16 cellular contexts compared by ENCODE assay signal in genomic region chr14:93015039-93015438, GRCh38.
DNase-seq lines count a peak whose midpoint lies in the region; ATAC-seq and TF ChIP-seq lines count a peak whose summit lies in the region.
"Had no signal": no experiment of that assay in that cellular context is flagged by ENCODE, and none has a peak within 500 bp of the region (broad histone marks: within the 10 kb centered on the region; RNA-seq: fewer than 3 reads in every experiment).

No MANE protein-coding gene starts in this region.

- no peak overlapping the region for H3K4me3 Mint-ChIP-seq in H9
- H3K4me3 Mint-ChIP-seq in stimulated activated memory B cell treated with anti-CD40 and anti-IgM and Interleukin-4, amounts not matched to agents 10 μg/mL and 1 μg/mL and 100 μg/mL, for 72 hours = no peak overlapping the region

- H3K27me3 Mint-ChIP-seq in H9 (ENCODE audit: low read depth) = no peaks in the 10 kb centered on the region
- H3K27me3 Mint-ChIP-seq in stimulated activated memory B cell treated with anti-CD40 and anti-IgM and Interleukin-4, amounts not matched to agents 10 μg/mL and 1 μg/mL and 100 μg/mL, for 72 hours = no peaks in the 10 kb centered on the region

- no peak overlapping the region for H2BK20ac ChIP-seq in H9 (ENCODE audit: low read depth, low read length, poor library complexity, severe bottlenecking)

- H2BK12ac ChIP-seq in H9 (ENCODE audit: insufficient read length, low read depth, low read length) = no peak overlapping the region

- H3K27ac ChIP-seq in H9 (ENCODE audit: insufficient read length, low read depth, low read length) (no peak overlapping the region), SJCRH30 (peak overlapping the region; percentile 78), gastroesophageal sphincter (peak overlapping the region in 3 of 4 donors; percentile 82 to 90 (median 89))

- TF ChIP-seq CTCF in H9 (conservative IDR thresholded peaks at IDR 0.05) (no peak), gastroesophageal sphincter (IDR thresholded peaks at IDR 0.05) (no peak), GM13976 (IDR thresholded peaks at IDR 0.05; ENCODE audit: borderline replicate concordance, control extremely low read depth, extremely low read depth, insufficient read depth, missing control alignments) (no peak)

- no peaks in the 10 kb centered on the region for H3K23me2 ChIP-seq in H9 (ENCODE audit: insufficient read length, low read depth, low read length, poor library complexity, severe bottlenecking)

- H2BK15ac ChIP-seq in H9 (ENCODE audit: low read depth, low read length) = no peak overlapping the region

- peaks cover 2 to 12% (median 12%) of the 10 kb centered on the region in 3 experiments; a peak in 6 of 7 replicates for H3K36me3 Mint-ChIP-seq in H9 (ENCODE audit: insufficient read depth in 1 of 3, low read depth in 3 of 3)
- peaks cover 24% of the 10 kb centered on the region for H3K36me3 Mint-ChIP-seq in stimulated activated memory B cell treated with anti-CD40 and anti-IgM and Interleukin-4, amounts not matched to agents 10 μg/mL and 1 μg/mL and 100 μg/mL, for 72 hours

- DNase-seq in H9 (no peak), SJCRH30 (no peak), GM13976 (ENCODE audit: low spot score) (no peak)
- DNase-seq in activated T-cell treated with anti-CD3 and anti-CD28 coated beads, Interleukin-2, amount 50 U/mL, for 1 hour = no peak
- DNase-seq: DMS 273 treated with DMSO at 0.1 percent for 48 hours, EL, GOT3, NCI-H1048, NCI-H146, NCI-H2081 treated with DMSO at 0.1 percent for 48 hours, NCI-H2227 treated with DMSO at 0.1 percent for 48 hours, SW 1271 had no signal

- no peak overlapping the region for H4K5ac ChIP-seq in H9 (ENCODE audit: insufficient read length, low read depth, low read length)

- H3K23ac ChIP-seq in H9 (ENCODE audit: insufficient read length, low read depth, low read length) = no peak overlapping the region

- no peaks in the 10 kb centered on the region for H3K9me3 Mint-ChIP-seq in H9
- H3K9me3 Mint-ChIP-seq in stimulated activated memory B cell treated with anti-CD40 and anti-IgM and Interleukin-4, amounts not matched to agents 10 μg/mL and 1 μg/mL and 100 μg/mL, for 72 hours = no peaks in the 10 kb centered on the region

- no peak overlapping the region for H3K14ac ChIP-seq in H9 (ENCODE audit: insufficient read depth, low read length)

- H4K20me1 ChIP-seq in H9 (ENCODE audit: control insufficient read depth, insufficient read depth, insufficient read length) = no peaks in the 10 kb centered on the region

- no peaks in the 10 kb centered on the region for H3K27me3 ChIP-seq in H9 (ENCODE audit: insufficient read depth, low read length)
- no peaks in the 10 kb centered on the region for H3K27me3 ChIP-seq in SJCRH30
- no peaks in the 10 kb centered on the region for H3K27me3 ChIP-seq in gastroesophageal sphincter

- no peak overlapping the region for H3T11ph ChIP-seq in H9 (ENCODE audit: low read length)

- no peak overlapping the region for H3K9ac ChIP-seq in H9 (ENCODE audit: extremely low read depth, insufficient read length, low read length)

- H3K56ac ChIP-seq in H9 (ENCODE audit: insufficient read length, low read depth, low read length) = no peak overlapping the region

- H2BK120ac ChIP-seq in H9 (ENCODE audit: low read depth, low read length, poor library complexity, severe bottlenecking) = no peak overlapping the region

- H3K79me1 ChIP-seq in H9 (ENCODE audit: insufficient read depth, low read depth, low read length, poor library complexity, severe bottlenecking) = no peaks in the 10 kb centered on the region

- H3K4me3 ChIP-seq in SJCRH30 (no peak overlapping the region), gastroesophageal sphincter (no peak overlapping the region)

- peaks cover 35 to 36% of the 10 kb centered on the region in 2 experiments for H3K4me1 Mint-ChIP-seq in H9
- H3K4me1 Mint-ChIP-seq in stimulated activated memory B cell treated with anti-CD40 and anti-IgM and Interleukin-4, amounts not matched to agents 10 μg/mL and 1 μg/mL and 100 μg/mL, for 72 hours = peaks cover 54% of the 10 kb centered on the region

- no peak overlapping the region for H2BK5ac ChIP-seq in H9 (ENCODE audit: insufficient read length, low read length)

- H2AFZ ChIP-seq in H9 (ENCODE audit: low read length) = no peak overlapping the region

- H4K91ac ChIP-seq in H9 (ENCODE audit: insufficient read length, low read depth, low read length) = no peak overlapping the region

- H2AK5ac ChIP-seq in H9 (ENCODE audit: insufficient read length, low read length) = no peak overlapping the region

- H3K4ac ChIP-seq in H9 (ENCODE audit: low read depth, low read length) = no peak overlapping the region

- no peak for ATAC-seq in gastroesophageal sphincter
- no peak for ATAC-seq in stimulated activated memory B cell treated with anti-CD40 and anti-IgM and Interleukin-4, amounts not matched to agents 10 μg/mL and 1 μg/mL and 100 μg/mL, for 72 hours
- no peak for ATAC-seq in GM21576 (IDR thresholded peaks at IDR 0.05; ENCODE audit: unreplicated experiment)
- no peak for ATAC-seq in HG03039 (IDR thresholded peaks at IDR 0.05; ENCODE audit: unreplicated experiment)

- no CpG with 5 or more reads among the region's 7 CpGs for WGBS in H9 (ENCODE audit: extremely low coverage, insufficient read length, low lambda C conversion rate)
- WGBS in gastroesophageal sphincter (ENCODE audit: low coverage in 1 of 2), 2 donors = 72 to 100% methylated on average over 1 to 2 of the region's 7 CpGs

- no peaks in the 10 kb centered on the region; the same call in 1 of the 2 replicates for H3K4me1 ChIP-seq in H9 (ENCODE audit: insufficient read depth, low read length)
- peaks cover 80% of the 10 kb centered on the region for H3K4me1 ChIP-seq in SJCRH30
- H3K4me1 ChIP-seq in gastroesophageal sphincter = peaks cover 19 to 100% (median 81%) of the 10 kb centered on the region in 3 donors

- no peak overlapping the region for H4K8ac ChIP-seq in H9 (replicated peaks; ENCODE audit: insufficient read length, low read depth, low read length)

- no peak for TF ChIP-seq EP300 in gastroesophageal sphincter (IDR thresholded peaks at IDR 0.05)

- in situ Hi-C loops in GM13976 (cut with MboI; ENCODE audit: low sequenced_read_pairs, unreplicated experiment) = no loop called here

- no peaks in the 10 kb centered on the region for H3K36me3 ChIP-seq in SJCRH30
- H3K36me3 ChIP-seq in gastroesophageal sphincter = peaks cover 0 to 5% of the 10 kb centered on the region in 2 donors

- no peaks in the 10 kb centered on the region for H3K79me2 ChIP-seq in H9 (ENCODE audit: insufficient read depth, low read length)

- H3K4me2 ChIP-seq in H9 (ENCODE audit: insufficient read depth, insufficient read length, low read length) = no peak overlapping the region

- H3K9me3 ChIP-seq in H9 (ENCODE audit: control insufficient read depth, low read depth, low read length) (no peaks in the 10 kb centered on the region), SJCRH30 (replicated peaks) (no peaks in the 10 kb centered on the region), gastroesophageal sphincter (no peaks in the 10 kb centered on the region)

- TF ChIP-seq POLR2A in gastroesophageal sphincter (IDR thresholded peaks at IDR 0.05) = no peak

- H3K27ac Mint-ChIP-seq in H9 = peak overlapping the region in 2 of 3 experiments; percentile 61 to 93; a peak in 2 of 7 replicates
- H3K27ac Mint-ChIP-seq in stimulated activated memory B cell treated with anti-CD40 and anti-IgM and Interleukin-4, amounts not matched to agents 10 μg/mL and 1 μg/mL and 100 μg/mL, for 72 hours = peak overlapping the region; percentile 65

- no peak overlapping the region for H3K18ac ChIP-seq in H9 (ENCODE audit: insufficient read length, low read depth, low read length)
